In genomic region chr12:108731105-108731865, GRCh38 we compare ENCODE assay signal across 8 cellular contexts. TPM values are rescaled to one million over a fixed set of nuclear protein-coding genes. Genes with fewer than 3 reads are reported as not detected.
A peak's percentile ranks its signal among the peaks of the same experiment; 100 is the strongest.
DNase-seq lines count a peak whose midpoint lies in the region; ATAC-seq and TF ChIP-seq lines count a peak whose summit lies in the region.

TSS of gene CORO1C (minus strand) at chr12:108731518. CDS start at chr12:108701318, 30,200 bp downstream.

- no peaks in the 10 kb centered on the region for H3K27me3 ChIP-seq in AG04450 (ENCODE audit: control insufficient read depth, insufficient read depth, low read length)
- H3K27me3 ChIP-seq in spleen (replicated peaks in 1 of 7): no peaks in the 10 kb centered on the region

- peak; percentile 66 for ATAC-seq in GM18870 (IDR thresholded peaks at IDR 0.05; ENCODE audit: unreplicated experiment)
- peak; percentile 70 for ATAC-seq in HG03135 (IDR thresholded peaks at IDR 0.05; ENCODE audit: unreplicated experiment)
- peak; percentile 72 for ATAC-seq in WTC11

- intact Hi-C loops in spleen (cut with DNase I; ENCODE audit: low total_unique reads): loop anchor here (10.0 kb wide), 1 partner anchor 66 kb away; no protein-coding TSS in a partner anchor

- TF ChIP-seq CTCF in AG04450 (IDR thresholded peaks at IDR 0.05; ENCODE audit: low read depth, low read length) (peak; percentile 77), WTC11 (IDR thresholded peaks at IDR 0.05) (peak; percentile 72), cardiac fibroblast (IDR thresholded peaks at IDR 0.05; ENCODE audit: low read depth, low read length) (peak; percentile 87), spleen (IDR thresholded peaks at IDR 0.05 in 8 of 11, conservative IDR thresholded peaks at IDR 0.05 in 3 of 11) (peak; percentile 86 to 99 (median 95))

- peak within 1 kb of the TSS; percentile 96 for H3K27ac ChIP-seq in AG04450 (ENCODE audit: low read depth, low read length)
- peak within 1 kb of the TSS; percentile 67 to 97 (median 96) for H3K27ac ChIP-seq in spleen

- H3K9me3 Mint-ChIP-seq in WTC11 (no peaks in the 10 kb centered on the region), immature natural killer cell (no peaks in the 10 kb centered on the region)

- H3K27me3 Mint-ChIP-seq in WTC11 (ENCODE audit: low read depth) (no peaks in the 10 kb centered on the region), immature natural killer cell (ENCODE audit: low read depth in 3 of 3) (peaks cover 12 to 20% (median 13%) of the 10 kb centered on the region in 3 donors)

- WGBS in spleen, 5 donors: 0 to 1% (median 1%) methylated on average over 39 to 85 of the region's 85 CpGs

- peak in 2 of 3 donors; percentile 75 to 89 for TF ChIP-seq POLR2A in spleen (IDR thresholded peaks at IDR 0.05)

- POLR2A ChIA-PET in AG04450 (lab: Yijun Ruan, JAX): interaction anchor here (0.7 to 1.5 kb wide), 12 partner anchors 8 to 101 kb away, joined by 3 to 26 read pairs (median 6); no protein-coding TSS in a partner anchor
- POLR2A ChIA-PET in WTC11 (lab: Charles Lee): interaction anchor here (0.9 to 1.4 kb wide), 7 partner anchors 9 to 169 kb away, joined by 3 to 16 read pairs (median 6); partner anchors contain the start of gene ISCU

- peaks cover 43% of the 10 kb centered on the region for H3K4me1 Mint-ChIP-seq in WTC11
- peaks cover 31 to 39% of the 10 kb centered on the region in 2 donors for H3K4me1 Mint-ChIP-seq in immature natural killer cell

- CTCF ChIA-PET in AG04450 (lab: Charles Lee) (interaction anchor here (0.6 to 1.8 kb wide), 14 partner anchors 12 to 113 kb away, joined by 3 to 10 read pairs (median 5); no protein-coding TSS in a partner anchor), WTC11 (lab: Charles Lee) (interaction anchor here (0.6 to 1.5 kb wide), 4 partner anchors 16 to 175 kb away, joined by 3 to 12 read pairs (median 4); no protein-coding TSS in a partner anchor)

- no peaks in the 10 kb centered on the region; the same call in 1 of the 2 replicates for H3K9me3 ChIP-seq in AG04450 (ENCODE audit: control insufficient read depth, insufficient read depth, low read length)
- no peaks in the 10 kb centered on the region for H3K9me3 ChIP-seq in spleen

- H3K4me3 Mint-ChIP-seq in WTC11: peak within 1 kb of the TSS; percentile 91
- H3K4me3 Mint-ChIP-seq in immature natural killer cell: peak within 1 kb of the TSS; percentile 93 to 98 (median 97)

- DNase-seq in AG04450 (ENCODE audit: low read depth, low spot score): peak; percentile 91
- peak; percentile 99 for DNase-seq in NCI-H2196 (lab: John Stamatoyannopoulos, UW; ENCODE audit: unreplicated experiment)
- peak; percentile 98 for DNase-seq in WTC11 (ENCODE audit: low spot score)
- DNase-seq in cardiac fibroblast (ENCODE audit: low read depth in 2 of 2): peak; percentile 97 to 98
- DNase-seq in immature natural killer cell: peak; percentile 96 to 97 (median 96)
- DNase-seq in spleen: peak; percentile 99

- peak within 1 kb of the TSS; percentile 98 for H3K27ac Mint-ChIP-seq in WTC11
- peak within 1 kb of the TSS; percentile 84 to 98 (median 92) for H3K27ac Mint-ChIP-seq in immature natural killer cell

- no peaks in the 10 kb centered on the region for H3K36me3 Mint-ChIP-seq in WTC11
- no peaks in the 10 kb centered on the region for H3K36me3 Mint-ChIP-seq in immature natural killer cell

- peak within 1 kb of the TSS; percentile 98 for H3K4me3 ChIP-seq in AG04450 (ENCODE audit: low read depth, low read length)
- H3K4me3 ChIP-seq in cardiac fibroblast (replicated peaks in 1 of 2; ENCODE audit: low read depth in 2 of 2, low read length in 2 of 2): peak within 1 kb of the TSS; percentile 95 to 96
- H3K4me3 ChIP-seq in spleen: peak within 1 kb of the TSS; percentile 47 to 94 (median 78)

- peaks cover 8 to 73% (median 38%) of the 10 kb centered on the region in 6 donors for H3K4me1 ChIP-seq in spleen

- H3K36me3 ChIP-seq in spleen: no peaks in the 10 kb centered on the region

TF ChIP-seq in WTC11, 78 proteins besides CTCF, POLR2A, EP300 and RAD21:
- TF ChIP-seq NFYB (CRISPR knock-in tag; conservative IDR thresholded peaks at IDR 0.05; ENCODE audit: low read depth): peak; percentile 69
- TF ChIP-seq, protein P1, sequence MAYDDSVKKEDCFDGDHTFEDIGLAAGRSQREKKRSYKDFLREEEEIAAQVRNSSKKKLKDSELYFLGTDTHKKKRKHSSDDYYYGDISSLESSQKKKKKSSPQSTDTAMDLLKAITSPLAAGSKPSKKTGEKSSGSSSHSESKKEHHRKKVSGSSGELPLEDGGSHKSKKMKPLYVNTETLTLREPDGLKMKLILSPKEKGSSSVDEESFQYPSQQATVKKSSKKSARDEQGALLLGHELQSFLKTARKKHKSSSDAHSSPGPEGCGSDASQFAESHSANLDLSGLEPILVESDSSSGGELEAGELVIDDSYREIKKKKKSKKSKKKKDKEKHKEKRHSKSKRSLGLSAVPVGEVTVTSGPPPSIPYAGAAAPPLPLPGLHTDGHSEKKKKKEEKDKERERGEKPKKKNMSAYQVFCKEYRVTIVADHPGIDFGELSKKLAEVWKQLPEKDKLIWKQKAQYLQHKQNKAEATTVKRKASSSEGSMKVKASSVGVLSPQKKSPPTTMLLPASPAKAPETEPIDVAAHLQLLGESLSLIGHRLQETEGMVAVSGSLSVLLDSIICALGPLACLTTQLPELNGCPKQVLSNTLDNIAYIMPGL (CRISPR knock-in tag; IDR thresholded peaks at IDR 0.05): peak; percentile 60
- TF ChIP-seq, protein P2, sequence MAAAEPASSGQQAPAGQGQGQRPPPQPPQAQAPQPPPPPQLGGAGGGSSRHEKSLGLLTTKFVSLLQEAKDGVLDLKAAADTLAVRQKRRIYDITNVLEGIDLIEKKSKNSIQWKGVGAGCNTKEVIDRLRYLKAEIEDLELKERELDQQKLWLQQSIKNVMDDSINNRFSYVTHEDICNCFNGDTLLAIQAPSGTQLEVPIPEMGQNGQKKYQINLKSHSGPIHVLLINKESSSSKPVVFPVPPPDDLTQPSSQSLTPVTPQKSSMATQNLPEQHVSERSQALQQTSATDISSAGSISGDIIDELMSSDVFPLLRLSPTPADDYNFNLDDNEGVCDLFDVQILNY (CRISPR knock-in tag; IDR thresholded peaks at IDR 0.05): peak; percentile 68
- TF ChIP-seq, protein P3, sequence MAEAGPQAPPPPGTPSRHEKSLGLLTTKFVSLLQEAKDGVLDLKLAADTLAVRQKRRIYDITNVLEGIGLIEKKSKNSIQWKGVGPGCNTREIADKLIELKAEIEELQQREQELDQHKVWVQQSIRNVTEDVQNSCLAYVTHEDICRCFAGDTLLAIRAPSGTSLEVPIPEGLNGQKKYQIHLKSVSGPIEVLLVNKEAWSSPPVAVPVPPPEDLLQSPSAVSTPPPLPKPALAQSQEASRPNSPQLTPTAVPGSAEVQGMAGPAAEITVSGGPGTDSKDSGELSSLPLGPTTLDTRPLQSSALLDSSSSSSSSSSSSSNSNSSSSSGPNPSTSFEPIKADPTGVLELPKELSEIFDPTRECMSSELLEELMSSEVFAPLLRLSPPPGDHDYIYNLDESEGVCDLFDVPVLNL (CRISPR knock-in tag; IDR thresholded peaks at IDR 0.05; ENCODE audit: borderline replicate concordance, low read depth): no peak
- peak; percentile 62; the same call in 1 of the 2 replicates for TF ChIP-seq MYBL2 (CRISPR knock-in tag; IDR thresholded peaks at IDR 0.05)
- peak; percentile 100 for TF ChIP-seq SP1 (CRISPR knock-in tag; conservative IDR thresholded peaks at IDR 0.05)
- TF ChIP-seq IRF2 (CRISPR knock-in tag; IDR thresholded peaks at IDR 0.05; ENCODE audit: borderline replicate concordance, low read depth): no peak
- TF ChIP-seq ARID4B (CRISPR knock-in tag; IDR thresholded peaks at IDR 0.05; ENCODE audit: borderline replicate concordance): 0 out of 2 replicates have a peak, but pooled peaks have one; percentile 74
- 0 out of 2 replicates have a peak, but pooled peaks have one; percentile 24 for TF ChIP-seq CREM (CRISPR knock-in tag; IDR thresholded peaks at IDR 0.05)
- TF ChIP-seq MAX (CRISPR knock-in tag; IDR thresholded peaks at IDR 0.05): peak; percentile 8; the same call in 1 of the 2 replicates
TF ChIP-seq in WTC11: peak in this region for 8.

RNA-seq across cellular contexts. Expression of gene CORO1C, which starts in this region (rescaled TPM):
- polyA plus RNA-seq in AG04450 (2011; rRNA removed) (596 and 687 TPM in 2 replicates), immature natural killer cell (10 to 100 TPM; 31.8 to 80.0 (median 32.1) TPM), spleen (10 to 100 TPM; 12.0 to 26.1 (median 17.1) TPM)
- polyA minus RNA-seq in AG04450 (2011; rRNA and poly(A)+ RNA removed): 1,327 and 1,683 TPM in 2 replicates
- total RNA-seq in WTC11 (2021) (108 to 114 TPM (median 113 TPM) in 3 replicates), spleen (100 to 1,000 TPM in 2 of 7 donors, 10 to 100 TPM in 5; 71.2 to 119 (median 79.1) TPM)

Comparison
In these comparisons a context has a peak if more than half of its experiments do, and no peak if none do; other contexts are left out.
1. Peak in every context shown above with its lines: DNase-seq, ATAC-seq, H3K4me3 ChIP-seq and H3K27ac ChIP-seq.